23 cellular contexts compared by ENCODE assay signal in genomic region chr4:26307027-26307426, GRCh38. TPM values are rescaled to one million over a fixed set of nuclear protein-coding genes. Genes with fewer than 3 reads are reported as not detected.
DNase-seq lines count a peak whose midpoint lies in the region; ATAC-seq, FAIRE-seq and TF ChIP-seq lines count a peak whose summit lies in the region.
"Had no signal": no experiment of that assay in that cellular context is flagged by ENCODE, and none has a peak within 500 bp of the region (broad histone marks: within the 10 kb centered on the region; RNA-seq: fewer than 3 reads in every experiment).

No MANE protein-coding gene starts in this region.

- no peaks in the 10 kb centered on the region; a peak in 2 of 5 replicates for H3K4me1 ChIP-seq in K562 (replicated peaks in 1 of 2; ENCODE audit: control insufficient read depth in 2 of 2, insufficient read depth in 2 of 2, low read length in 2 of 2)
- H3K4me1 ChIP-seq: tibial artery had no signal

- H3K9me1 ChIP-seq in K562 (ENCODE audit: control insufficient read depth, insufficient read depth, low read length): no peaks in the 10 kb centered on the region

- no peaks in the 10 kb centered on the region for H3K36me3 ChIP-seq in K562 (ENCODE audit: control insufficient read depth, insufficient read depth, low read length)
- H3K36me3 ChIP-seq: neutrophil, tibial artery had no signal

- no peak for TF ChIP-seq CTCF in K562 (IDR thresholded peaks at IDR 0.05 in 2 of 3, conservative IDR thresholded peaks at IDR 0.05 in 1 of 3; ENCODE audit: insufficient read depth in 2 of 3, low read depth in 1 of 3, low read length in 3 of 3)

- no peaks in the 10 kb centered on the region for H3K79me2 ChIP-seq in K562 (ENCODE audit: control insufficient read depth, insufficient read depth, low read length)

- no peak for TF ChIP-seq RAD21 in K562 (CRISPR knock-in tag; conservative IDR thresholded peaks at IDR 0.05 in 1 of 2, IDR thresholded peaks at IDR 0.05 in 1 of 2)

- FAIRE-seq in GM12891 (lab: Jason Lieb, UNC) (peak; percentile 74), K562 (lab: Jason Lieb, UNC) (no peak)
- FAIRE-seq: HTR-8/SVneo had no signal

- POLR2A ChIA-PET in K562 (lab: Yijun Ruan, JAX): no interaction called here

- H3K9ac ChIP-seq in K562 (ENCODE audit: insufficient read depth in 1 of 2, low read depth in 2 of 2, low read length in 2 of 2): no peak overlapping the region

- ATAC-seq in K562 (0 out of 3 replicates have a peak, but pooled peaks have one; percentile 27), GM19463 (IDR thresholded peaks at IDR 0.05; ENCODE audit: unreplicated experiment) (no peak)
- ATAC-seq: esophagus mucosa, left ventricle myocardium superior, mucosa of descending colon, Right ventricle myocardium inferior, T-helper 17 cell had no signal

- WGBS in K562 (ENCODE audit: insufficient coverage, low coverage, missing lambda C conversion rate): 16% methylated on average over 3 of the region's 3 CpGs

- TF ChIP-seq POLR2A in GM12891 (IDR thresholded peaks at IDR 0.05; ENCODE audit: low read depth, low read length): no peak
- no peak for TF ChIP-seq POLR2A in K562 (conservative IDR thresholded peaks at IDR 0.05)

- H3K27me3 ChIP-seq in K562 (ENCODE audit: control insufficient read depth in 2 of 2, insufficient read depth in 2 of 2, low read length in 2 of 2): no peaks in the 10 kb centered on the region
- H3K27me3 ChIP-seq: neutrophil, tibial artery had no signal

- no peaks in the 10 kb centered on the region for H3K9me3 ChIP-seq in K562 (replicated peaks; ENCODE audit: control insufficient read depth, insufficient read depth, low read depth, low read length)
- H3K9me3 ChIP-seq: mucosa of descending colon, neutrophil, tibial artery had no signal

- TF ChIP-seq EP300 in K562 (IDR thresholded peaks at IDR 0.05; ENCODE audit: low read length): no peak

- intact Hi-C loops in K562 (cut with micrococcal nuclease): no loop called here

- peak; percentile 17 for DNase-seq in NOMO-1 treated with DMSO at 0.1 percent for 48 hours (lab: John Stamatoyannopoulos, UW; ENCODE audit: unreplicated experiment)
- DNase-seq in NOMO-1 treated with dmso at 0.1 percent for 144 hours (lab: John Stamatoyannopoulos, UW; ENCODE audit: unreplicated experiment): no peak
- DNase-seq in GM12891 (ENCODE audit: insufficient read length, low spot score): no peak
- peak; percentile 53 for DNase-seq in NCI-H2227 treated with DMSO at 0.1 percent for 48 hours (lab: John Stamatoyannopoulos, UW)
- DNase-seq in K562 (ENCODE audit: extremely low read depth in 1 of 4, low spot score in 3 of 4): no peak
- DNase-seq in LoVo (ENCODE audit: low spot score): no peak
- DNase-seq in NCI-H446 treated with DMSO at 0.1 percent for 48 hours (lab: John Stamatoyannopoulos, UW): no peak
- DNase-seq: amniotic stem cell; GDM1; glutamatergic neuron; left ventricle myocardium superior; mucosa of descending colon; NCI-H1436 treated with DMSO at 0.1 percent for 48 hours; NCI-H345; stimulated activated CD4-positive, alpha-beta T cell treated with anti-CD3 and anti-CD28 coated beads, Interleukin-12 subunit alpha, Interleukin-12 subunit beta, amount 100 ng/mL, for 4 hours; T-helper 17 cell; tibial artery had no signal

- CTCF ChIA-PET in K562 (lab: Yijun Ruan, JAX; ENCODE audit: low intra/inter-chr PET ratio): no interaction called here

- no peak overlapping the region for H2AFZ ChIP-seq in K562 (ENCODE audit: low read depth, low read length)

- H4K20me1 ChIP-seq in K562 (replicated peaks; ENCODE audit: control insufficient read depth, insufficient read depth, low read length): no peaks in the 10 kb centered on the region

- H3K27ac ChIP-seq in K562 (ENCODE audit: extremely low read depth, low read depth, low read length): no peak overlapping the region
- H3K27ac ChIP-seq: C4-2B, neutrophil, tibial artery had no signal

- BruUV-seq in K562 (replicated peaks; lab: Mats Ljungman, UMichigan): no TSS peak

- in situ Hi-C loops in K562 (cut with MboI): no loop called here

- H3K4me3 ChIP-seq in K562: no peak overlapping the region
- H3K4me3 ChIP-seq: mucosa of descending colon, tibial artery had no signal

- H3K4me2 ChIP-seq in K562 (ENCODE audit: insufficient read depth, low read length): no peak overlapping the region

TF ChIP-seq in GM12891, 5 proteins besides CTCF, POLR2A, EP300 and RAD21:
- TF ChIP-seq POLR2AphosphoS5 (IDR thresholded peaks at IDR 0.05; ENCODE audit: low read depth, low read length): no peak
- TF ChIP-seq POU2F2 (IDR thresholded peaks at IDR 0.05; ENCODE audit: low read depth, low read length): no peak
- TF ChIP-seq TAF1 (IDR thresholded peaks at IDR 0.05; ENCODE audit: low read depth, low read length): no peak
- no peak for TF ChIP-seq PAX5 (IDR thresholded peaks at IDR 0.05; ENCODE audit: insufficient read depth, low read length, severe bottlenecking)
- TF ChIP-seq SPI1 (IDR thresholded peaks at IDR 0.05; ENCODE audit: low read depth, low read length): no peak

TF ChIP-seq in K562, 482 proteins besides CTCF, POLR2A, EP300 and RAD21:
- TF ChIP-seq MEIS2 (IDR thresholded peaks at IDR 0.05; ENCODE audit: partially characterized antibody) (peak; percentile 88), PCBP1 (IDR thresholded peaks at IDR 0.05; ENCODE audit: low read depth, low read length, poor library complexity, severe bottlenecking) (no peak), PBX2 (CRISPR knock-in tag; IDR thresholded peaks at IDR 0.05; ENCODE audit: low read depth) (no peak), PBX2 (tag; conservative IDR thresholded peaks at IDR 0.05; ENCODE audit: low read depth) (peak; percentile 89), PKNOX1 (IDR thresholded peaks at IDR 0.05) (peak; percentile 73)

RNA-seq across cellular contexts. Expression of gene RBPJ, which starts 13.8 kb away (rescaled TPM):
- 30.5 TPM for polyA plus RNA-seq in GM12891 (2012; ENCODE audit: low read depth, missing spikeins)
- 42.6 and 112 TPM in 2 replicates for total RNA-seq in K562 (2011; cell fraction: chromatin; rRNA removed; ENCODE audit: low replicate concordance)
- 20.7 and 32.6 TPM in 2 replicates for total RNA-seq in K562 (2011; cell fraction: nucleolus; rRNA removed)
- total RNA-seq in K562 (2011; cell fraction: nucleoplasm; rRNA removed): 51.7 and 79.9 TPM in 2 replicates
- total RNA-seq in K562 (2014; rRNA removed): 17.2 and 18.7 TPM in 2 replicates
- total RNA-seq in K562 (2014; rRNA removed; fragmentation: Illumina TruSeq; extraction: Trizol): 33.8 and 42.0 TPM in 2 replicates
- total RNA-seq in K562 (2015; rRNA removed; fragmentation: Illumina TruSeq; extraction: Trizol): 31.0 and 31.1 TPM in 2 replicates
- total RNA-seq in K562 (2021): 39.2 and 41.1 TPM in 2 replicates
- polyA plus RNA-seq in K562 (2011; rRNA removed): 45.3 and 49.4 TPM in 2 replicates
- 19.7 and 26.7 TPM in 2 replicates for polyA plus RNA-seq in K562 (2011; cell fraction: cytosol; rRNA removed)
- polyA plus RNA-seq in K562 (2011; cell fraction: nucleus; rRNA removed): 56.4 and 81.3 TPM in 2 replicates
- 17.7 and 24.6 TPM in 2 replicates for polyA plus RNA-seq in K562 (2012)
- 39.4 and 41.5 TPM in 2 replicates for polyA plus RNA-seq in K562 (2014; fragmentation: Illumina TruSeq; extraction: Trizol)
- polyA plus RNA-seq in K562 (2014; fragmentation: Nextera tagmentation; extraction: Ambion mirVana): 10 to 100 TPM; 23.1 to 42.0 TPM
- polyA plus RNA-seq in K562 (2014; rRNA removed): 25.1 and 30.4 TPM in 2 replicates
- polyA minus RNA-seq in K562 (2011; rRNA and poly(A)+ RNA removed): 65.0 and 78.4 TPM in 2 replicates
- polyA minus RNA-seq in K562 (2011; cell fraction: cytosol; rRNA and poly(A)+ RNA removed): 20.5 and 23.4 TPM in 2 replicates
- 33.7 and 71.9 TPM in 2 replicates for polyA minus RNA-seq in K562 (2011; cell fraction: nucleus; rRNA and poly(A)+ RNA removed)

Comparison
In these comparisons a context has a peak if more than half of its experiments do, and no peak if none do; other contexts are left out.
1. DNase-seq: peak in NOMO-1 treated with DMSO at 0.1 percent for 48 hours (single experiment) and NCI-H2227 treated with DMSO at 0.1 percent for 48 hours (single experiment); none in NOMO-1 treated with dmso at 0.1 percent for 144 hours (single experiment), GM12891 (single experiment), K562 (0 of 4), LoVo (single experiment) and NCI-H446 treated with DMSO at 0.1 percent for 48 hours (single experiment).